ENCODE assay signal across 8 cellular contexts in the genomic region with DNA sequence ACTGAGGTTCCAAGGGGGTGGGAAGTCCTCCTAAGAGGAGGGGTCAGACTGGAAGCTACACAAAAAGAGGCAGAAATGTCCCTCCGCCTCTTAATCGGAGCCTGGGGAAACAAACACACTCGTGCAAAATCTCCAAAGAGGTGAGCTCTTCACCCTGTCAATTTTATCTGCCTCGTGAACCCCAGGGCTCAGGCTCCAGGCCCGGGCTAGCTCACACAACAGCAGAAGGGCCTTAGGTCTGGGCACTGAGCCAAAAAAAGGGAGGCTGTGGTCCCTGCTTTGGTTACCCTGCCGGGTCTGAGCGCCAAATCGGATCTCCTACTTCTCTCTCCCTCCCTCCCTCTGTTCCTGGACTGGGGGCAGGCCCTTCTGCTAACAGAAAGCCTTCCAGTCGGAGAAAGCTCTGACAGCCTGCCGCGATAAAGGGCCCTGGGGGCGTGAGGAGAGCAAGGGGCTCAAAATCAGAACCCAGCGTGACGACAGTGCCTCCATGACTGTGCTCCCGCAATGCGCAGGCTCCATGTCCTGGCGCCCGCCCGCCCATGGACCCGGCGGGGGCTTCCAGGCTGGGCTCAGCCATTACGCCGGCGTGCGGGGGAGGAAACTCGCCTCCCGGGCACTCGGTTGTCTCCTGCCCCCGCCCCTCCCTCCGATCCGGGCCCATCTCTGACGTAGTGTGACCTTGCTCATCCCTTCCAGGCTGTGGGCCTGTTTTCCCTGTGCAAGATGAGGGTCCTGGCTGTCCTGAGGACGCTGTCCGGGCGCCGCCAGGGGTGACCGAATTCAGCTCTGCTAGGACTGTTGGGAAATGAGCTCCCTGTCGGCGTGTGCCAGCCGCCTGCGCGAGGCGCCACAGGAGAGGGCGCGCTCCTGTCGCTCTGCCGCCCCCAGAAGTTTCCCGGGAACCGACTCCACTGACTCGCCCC. TPM values are rescaled to one million over a fixed set of nuclear protein-coding genes. Genes with fewer than 3 reads are reported as not detected.
DNase-seq lines count a peak whose midpoint lies in the region; ATAC-seq and TF ChIP-seq lines count a peak whose summit lies in the region.

No MANE protein-coding gene starts in this region.

- peaks cover 27% of the 10 kb centered on the region for H3K27me3 ChIP-seq in ectodermal cell (ENCODE audit: control insufficient read depth, insufficient read depth, low read length, poor library complexity, severe bottlenecking)

- H3K4me3 ChIP-seq in ectodermal cell (ENCODE audit: insufficient read depth, low read depth, low read length) = peak overlapping the region; percentile 56

- no peaks in the 10 kb centered on the region for H3K36me3 ChIP-seq in ectodermal cell (ENCODE audit: control insufficient read depth, insufficient read depth, low read length)

- H3K9me3 Mint-ChIP-seq in activated CD8-positive, alpha-beta T cell treated with anti-CD3 and anti-CD28 coated beads for 36 hours = no peaks in the 10 kb centered on the region

- DNase-seq in CD1c-positive myeloid dendritic cell (ENCODE audit: extremely low spot score) = peak; percentile 92
- peak; percentile 81 for DNase-seq in HPDE6-E6E7 (ENCODE audit: extremely low spot score)
- peak; percentile 93 for DNase-seq in NCI-H82 treated with DMSO at 0.1 percent for 48 hours (lab: John Stamatoyannopoulos, UW; ENCODE audit: unreplicated experiment)
- DNase-seq in activated CD8-positive, alpha-beta T cell treated with anti-CD3 and anti-CD28 coated beads for 36 hours = peak; percentile 92
- DNase-seq in lung microvascular endothelial cell (ENCODE audit: low read depth in 2 of 2) = peak; percentile 85 to 93
- DNase-seq in stimulated activated CD4-positive, alpha-beta T cell treated with anti-CD3 and anti-CD28 coated beads, TNF-alpha, amount 100 ng/mL, for 24 hours (ENCODE audit: low read depth in 3 of 3) = peak; percentile 59 to 85 (median 63)

- peaks cover 21% of the 10 kb centered on the region for H3K4me1 Mint-ChIP-seq in activated CD8-positive, alpha-beta T cell treated with anti-CD3 and anti-CD28 coated beads for 36 hours (ENCODE audit: low read depth)

- POLR2A ChIA-PET in activated CD8-positive, alpha-beta T cell treated with anti-CD3 and anti-CD28 coated beads for 36 hours (lab: Charles Lee) = interaction anchor here (0.6 to 1.9 kb wide), 33 partner anchors 9 to 761 kb away, joined by 3 to 12 read pairs (median 3); a partner anchor contains a TSS

- no peaks in the 10 kb centered on the region for H3K36me3 Mint-ChIP-seq in activated CD8-positive, alpha-beta T cell treated with anti-CD3 and anti-CD28 coated beads for 36 hours (ENCODE audit: low read depth)

- peak overlapping the region; percentile 91 for H3K27ac ChIP-seq in ectodermal cell (ENCODE audit: insufficient read depth, low read depth, low read length, poor library complexity, severe bottlenecking)

- CTCF ChIA-PET in activated CD8-positive, alpha-beta T cell treated with anti-CD3 and anti-CD28 coated beads for 36 hours (lab: Charles Lee) = interaction anchor here (0.7 to 4.0 kb wide), 14 partner anchors 10 to 229 kb away, joined by 3 to 33 read pairs (median 6); a partner anchor contains a TSS

- no peak for TF ChIP-seq CTCF in activated CD8-positive, alpha-beta T cell treated with anti-CD3 and anti-CD28 coated beads for 36 hours (IDR thresholded peaks at IDR 0.05)

- H3K4me1 ChIP-seq in ectodermal cell (ENCODE audit: control insufficient read depth, insufficient read depth, low read length) = peaks cover 16% of the 10 kb centered on the region

- H3K27ac Mint-ChIP-seq in activated CD8-positive, alpha-beta T cell treated with anti-CD3 and anti-CD28 coated beads for 36 hours = peak overlapping the region; percentile 95

- ATAC-seq in GM19455 (IDR thresholded peaks at IDR 0.05; ENCODE audit: unreplicated experiment) = peak; percentile 46
- peak; percentile 54 for ATAC-seq in activated CD8-positive, alpha-beta T cell treated with anti-CD3 and anti-CD28 coated beads for 36 hours

- no peaks in the 10 kb centered on the region for H3K9me3 ChIP-seq in ectodermal cell (ENCODE audit: control insufficient read depth, low read length)

- intact Hi-C loops in activated CD8-positive, alpha-beta T cell treated with anti-CD3 and anti-CD28 coated beads for 36 hours (cut with micrococcal nuclease) = no loop called here

- H3K27me3 Mint-ChIP-seq in activated CD8-positive, alpha-beta T cell treated with anti-CD3 and anti-CD28 coated beads for 36 hours = peaks cover 8% of the 10 kb centered on the region

- WGBS in ectodermal cell, 2 experiments = 3% methylated on average over 50 of the region's 50 CpGs

- H3K4me3 Mint-ChIP-seq in activated CD8-positive, alpha-beta T cell treated with anti-CD3 and anti-CD28 coated beads for 36 hours = peak overlapping the region; percentile 87

RNA-seq across cellular contexts. Expression of a gene that starts 0.9 kb away (rescaled TPM):
- total RNA-seq in activated CD8-positive, alpha-beta T cell treated with anti-CD3 and anti-CD28 coated beads for 36 hours = under 1 TPM; 0.74 to 0.88 TPM
- polyA plus RNA-seq in ectodermal cell (2013, experiment 1 of 4) = 0.65 TPM
- polyA plus RNA-seq in ectodermal cell (2013, experiment 2 of 4) = 0.30 TPM
- 0.37 TPM for polyA plus RNA-seq in ectodermal cell (2013, experiment 3 of 4)
- polyA plus RNA-seq in ectodermal cell (2013, experiment 4 of 4) = 0.32 TPM
- 2.4 and 4.4 TPM in 2 replicates for total RNA-seq in lung microvascular endothelial cell

RNA-seq across cellular contexts. Expression of a gene that starts 35.8 kb away (rescaled TPM):
- not detected for total RNA-seq in activated CD8-positive, alpha-beta T cell treated with anti-CD3 and anti-CD28 coated beads for 36 hours
- polyA plus RNA-seq in ectodermal cell (2013, experiment 1 of 4) = 20.3 TPM
- 18.2 TPM for polyA plus RNA-seq in ectodermal cell (2013, experiment 2 of 4)
- 22.5 TPM for polyA plus RNA-seq in ectodermal cell (2013, experiment 3 of 4)
- 21.8 TPM for polyA plus RNA-seq in ectodermal cell (2013, experiment 4 of 4)
- 18.3 and 24.6 TPM in 2 replicates for total RNA-seq in lung microvascular endothelial cell

Comparison
In these comparisons a context has a peak if more than half of its experiments do, and no peak if none do; other contexts are left out.
1. Peak in every context shown above with its lines: DNase-seq, ATAC-seq, H3K4me3 ChIP-seq and H3K27ac ChIP-seq.
2. RNA of a gene that starts 35.8 kb away (total RNA-seq): 18.3 to 24.6 TPM in lung microvascular endothelial cell; not detected in activated CD8-positive, alpha-beta T cell treated with anti-CD3 and anti-CD28 coated beads for 36 hours; every median in the first group is over 10 times any median in the second.